In genomic region chr5:132445930-132446329, GRCh38 we compare ENCODE assay signal across 10 cellular contexts. TPM values are rescaled to one million over a fixed set of nuclear protein-coding genes. Genes with fewer than 3 reads are reported as not detected.
DNase-seq lines count a peak whose midpoint lies in the region; ATAC-seq lines count a peak whose summit lies in the region.
"Had no signal": no experiment of that assay in that cellular context is flagged by ENCODE, and none has a peak within 500 bp of the region (broad histone marks: within the 10 kb centered on the region; RNA-seq: fewer than 3 reads in every experiment).

No MANE protein-coding gene starts in this region.

- peaks cover 25% of the 10 kb centered on the region for H3K4me1 ChIP-seq in iPS-20b (ENCODE audit: insufficient read depth, low read length)

- H3K36me3 Mint-ChIP-seq in T-helper 17 cell (ENCODE audit: low read depth) = peaks cover 8% of the 10 kb centered on the region

- peaks cover 46% of the 10 kb centered on the region for H3K4me1 Mint-ChIP-seq in T-helper 17 cell

- no peaks in the 10 kb centered on the region for H3K27me3 ChIP-seq in iPS-20b (ENCODE audit: insufficient read depth, low read length)

- 0 out of 2 replicates have a peak overlapping the region, but pooled peaks have one; percentile 11 for H3K9ac ChIP-seq in iPS-20b (ENCODE audit: low read depth, low read length)

- H3K27ac ChIP-seq in iPS-20b (ENCODE audit: low read length) (no peak overlapping the region), skin epidermis (peak overlapping the region in 18 of 21 experiments; percentile 5 to 80 (median 58))

- H3K4me3 Mint-ChIP-seq in T-helper 17 cell = no peak overlapping the region

- DNase-seq in EL (peak; percentile 23), T-helper 17 cell (no peak), GM03348 (ENCODE audit: low spot score) (no peak), left lobe of liver (ENCODE audit: low spot score) (no peak)
- DNase-seq in stimulated activated naive CD4-positive, alpha-beta T cell treated with Interleukin-2 at 50 U/mL for 16 hours (lab: John Stamatoyannopoulos, UW) = no peak
- DNase-seq: activated effector memory CD4-positive, alpha-beta T cell treated with anti-CD3 and anti-CD28 coated beads, Interleukin-2, amount 50 U/mL, for 16 hours; NCI-H187 treated with DMSO at 0.1 percent for 48 hours had no signal

- H3K27ac Mint-ChIP-seq in T-helper 17 cell = peak overlapping the region; percentile 89

- H3K36me3 ChIP-seq in iPS-20b (ENCODE audit: insufficient read depth, low read depth, low read length) = no peaks in the 10 kb centered on the region

- ATAC-seq in T-helper 17 cell (no peak), HG03097 (IDR thresholded peaks at IDR 0.05; ENCODE audit: low FRiP score, unreplicated experiment) (no peak), left lobe of liver (no peak)

- no peaks in the 10 kb centered on the region for H3K9me3 ChIP-seq in T-helper 17 cell (ENCODE audit: control insufficient read depth, low read length, poor library complexity, severe bottlenecking)
- no peaks in the 10 kb centered on the region for H3K9me3 ChIP-seq in iPS-20b (ENCODE audit: insufficient read depth, low read depth, low read length)

- H3K27me3 Mint-ChIP-seq in T-helper 17 cell = no peaks in the 10 kb centered on the region

- H3K4me3 ChIP-seq in iPS-20b (ENCODE audit: low read length) = no peak overlapping the region
- no peak overlapping the region for H3K4me3 ChIP-seq in skin epidermis

RNA-seq across cellular contexts. Expression of gene IRF1, which starts 44.6 kb away (rescaled TPM):
- total RNA-seq in T-helper 17 cell = 100 to 1,000 TPM; 590 to 639 TPM
- total RNA-seq in left lobe of liver = 24.8 TPM

Comparison
In these comparisons a context has a peak if more than half of its experiments do, and no peak if none do; other contexts are left out.
1. RNA of gene IRF1, which starts 44.6 kb away (total RNA-seq): 590 to 639 TPM in T-helper 17 cell; 24.8 TPM in left lobe of liver (single experiment); every median in the first group is over 10 times any median in the second.